6 cellular contexts compared by ENCODE assay signal in genomic region chr17:4938670-4939553, GRCh38. TPM values are rescaled to one million over a fixed set of nuclear protein-coding genes. Genes with fewer than 3 reads are reported as not detected.
DNase-seq lines count a peak whose midpoint lies in the region; ATAC-seq, FAIRE-seq and TF ChIP-seq lines count a peak whose summit lies in the region.

No MANE protein-coding gene starts in this region.

- intact Hi-C loops in HepG2 (cut with micrococcal nuclease; ENCODE audit: unreplicated experiment): no loop called here

- H3K4me1 ChIP-seq in HepG2 (ENCODE audit: insufficient read depth, low read length): peaks cover 33% of the 10 kb centered on the region

- no peaks in the 10 kb centered on the region for H3K9me3 ChIP-seq in HepG2 (ENCODE audit: low read length)

- TF ChIP-seq EP300 in HepG2 (IDR thresholded peaks at IDR 0.05; ENCODE audit: low read depth in 2 of 2, low read length in 2 of 2): no peak
- no peak for TF ChIP-seq EP300 in HepG2 (CRISPR knock-in tag; IDR thresholded peaks at IDR 0.05; ENCODE audit: borderline replicate concordance)

- ATAC-seq in WTC11 (no peak), HepG2 (peak; percentile 3; the same call in 2 of the 3 replicates)

- no peaks in the 10 kb centered on the region for H3K27me3 Mint-ChIP-seq in WTC11 (ENCODE audit: low read depth)

- peak overlapping the region; percentile 96 for H3K27ac ChIP-seq in HepG2 (ENCODE audit: extremely low read length, insufficient read depth, low read length)

- TF ChIP-seq RAD21 in HepG2 (CRISPR knock-in tag; IDR thresholded peaks at IDR 0.05): no peak

- no peaks in the 10 kb centered on the region for H3K9me3 Mint-ChIP-seq in WTC11

- H4K20me1 ChIP-seq in HepG2 (ENCODE audit: insufficient read depth, low read length): no peaks in the 10 kb centered on the region

- peak overlapping the region; percentile 73 to 97 (median 93) for H3K4me3 ChIP-seq in HepG2 (replicated peaks in 1 of 3; ENCODE audit: insufficient read depth in 1 of 3, low read depth in 2 of 3, low read length in 3 of 3)

- no peak for TF ChIP-seq POLR2A in HepG2 (IDR thresholded peaks at IDR 0.05; ENCODE audit: insufficient read depth in 1 of 2, low read depth in 2 of 2, low read length in 2 of 2)

- peak overlapping the region; percentile 96 for H3K27ac Mint-ChIP-seq in WTC11

- in situ Hi-C loops in HepG2 (cut with HindIII; ENCODE audit: extremely low pct_ligation_motif_present, low pct_unique_long_range_greater_than_20kb): no loop called here

- no peaks in the 10 kb centered on the region; a peak in 1 of 5 replicates for H3K27me3 ChIP-seq in HepG2 (ENCODE audit: control insufficient read depth in 1 of 2, insufficient read depth in 2 of 2, low read length in 2 of 2)

- TF ChIP-seq CTCF in WTC11 (IDR thresholded peaks at IDR 0.05) (no peak), HepG2 (CRISPR knock-in tag; IDR thresholded peaks at IDR 0.05) (no peak)

- peaks cover 28% of the 10 kb centered on the region for H3K4me1 Mint-ChIP-seq in WTC11

- POLR2A ChIA-PET in WTC11 (lab: Charles Lee): interaction anchor here (0.5 to 2.6 kb wide), 3 partner anchors 28 to 123 kb away, joined by 3 to 38 read pairs (median 6); partner anchors contain the start of gene SPAG7
- POLR2A ChIA-PET in HepG2 (lab: Yijun Ruan, JAX): interaction anchor here (0.8 to 3.9 kb wide), 17 partner anchors 10 to 253 kb away, joined by 3 to 201 read pairs (median 6); partner anchors contain the start of genes ENO3, GLTPD2, INCA1 and KIF1C

- peak overlapping the region; percentile 95 for H3K9ac ChIP-seq in HepG2 (ENCODE audit: insufficient read depth, low read depth, low read length)

- H3K36me3 Mint-ChIP-seq in WTC11: peaks cover 36% of the 10 kb centered on the region

- H3K79me2 ChIP-seq in HepG2 (ENCODE audit: insufficient read depth, low read length): peaks cover 39% of the 10 kb centered on the region

- DNase-seq in EH (ENCODE audit: low read depth) (peak; percentile 25), WTC11 (ENCODE audit: low spot score) (no peak), HepG2 (ENCODE audit: low spot score) (no peak), HPDE6-E6E7 (ENCODE audit: extremely low spot score) (no peak), NCI-H226 (no peak)
- DNase-seq in effector CD4-positive, alpha-beta T cell: no peak

- H3K4me3 Mint-ChIP-seq in WTC11: peak overlapping the region; percentile 96

- CTCF ChIA-PET in WTC11 (lab: Charles Lee): interaction anchor here (1.0 to 2.6 kb wide), 11 partner anchors 12 to 49 kb away, joined by 3 to 38 read pairs (median 7); partner anchors contain the start of genes CAMTA2, CHRNE, ENO3 and PFN1
- CTCF ChIA-PET in HepG2 (lab: Yijun Ruan, JAX; ENCODE audit: low intra/inter-chr PET ratio, low total read pairs): no interaction called here

- no peak overlapping the region for H2AFZ ChIP-seq in HepG2 (ENCODE audit: low read length)

- peaks cover 8 to 21% of the 10 kb centered on the region in 2 experiments; a peak in 4 of 5 replicates for H3K36me3 ChIP-seq in HepG2 (replicated peaks in 1 of 2; ENCODE audit: control insufficient read depth in 1 of 2, insufficient read depth in 2 of 2, low read length in 2 of 2)

- no peak for FAIRE-seq in HepG2 (lab: Jason Lieb, UNC)

- WGBS in HepG2 (ENCODE audit: low lambda C conversion rate): 46% methylated on average over 12 of the region's 19 CpGs

- BruUV-seq in HepG2 (replicated peaks; lab: Mats Ljungman, UMichigan): TSS peak; percentile 32

- peak overlapping the region; percentile 98 for H3K4me2 ChIP-seq in HepG2 (ENCODE audit: low read depth, low read length)

RNA-seq across cellular contexts. Expression of gene SLC25A11, which starts 0.9 kb away (rescaled TPM):
- total RNA-seq in WTC11 (2021): 73.7 to 83.3 TPM (median 76.8 TPM) in 3 replicates
- 47.2 and 47.9 TPM in 2 replicates for total RNA-seq in HepG2 (2016; rRNA removed; fragmentation: Illumina TruSeq; extraction: Trizol)
- 22.1 and 25.5 TPM in 2 replicates for total RNA-seq in HepG2 (2016; cell fraction: cytosol; rRNA removed; fragmentation: Illumina TruSeq; extraction: Trizol; ENCODE audit: low read depth)
- total RNA-seq in HepG2 (2016; cell fraction: insoluble cytoplasmic fraction; rRNA removed; fragmentation: Illumina TruSeq; extraction: Trizol): 40.6 and 48.7 TPM in 2 replicates
- total RNA-seq in HepG2 (2016; cell fraction: membrane; rRNA removed; fragmentation: Illumina TruSeq; extraction: Trizol): 28.0 and 32.2 TPM in 2 replicates
- total RNA-seq in HepG2 (2016; cell fraction: nucleus; rRNA removed; fragmentation: Illumina TruSeq; extraction: Trizol): 21.3 and 23.1 TPM in 2 replicates
- 35.0 and 35.4 TPM in 2 replicates for polyA plus RNA-seq in HepG2 (2011; rRNA removed)
- polyA plus RNA-seq in HepG2 (2011; cell fraction: cytosol; rRNA removed): 31.3 and 45.3 TPM in 2 replicates
- polyA plus RNA-seq in HepG2 (2011; cell fraction: nucleus; rRNA removed): 41.0 and 42.8 TPM in 2 replicates
- polyA plus RNA-seq in HepG2 (2012): 19.7 and 27.6 TPM in 2 replicates
- polyA plus RNA-seq in HepG2 (2016; cell fraction: cytosol; fragmentation: Illumina TruSeq; extraction: Trizol; ENCODE audit: low read depth): 21.7 and 29.8 TPM in 2 replicates
- 44.9 and 50.2 TPM in 2 replicates for polyA plus RNA-seq in HepG2 (2016; cell fraction: insoluble cytoplasmic fraction; fragmentation: Illumina TruSeq; extraction: Trizol; ENCODE audit: low read depth)
- polyA plus RNA-seq in HepG2 (2016; cell fraction: membrane; fragmentation: Illumina TruSeq; extraction: Trizol; ENCODE audit: low read depth): 22.8 and 26.7 TPM in 2 replicates
- polyA plus RNA-seq in HepG2 (2016; cell fraction: nucleus; fragmentation: Illumina TruSeq; extraction: Trizol; ENCODE audit: insufficient read depth, low read depth): 36.1 and 36.6 TPM in 2 replicates
- polyA minus RNA-seq in HepG2 (2011; rRNA and poly(A)+ RNA removed; ENCODE audit: low replicate concordance): 77.5 and 91.1 TPM in 2 replicates
- polyA minus RNA-seq in HepG2 (2011; cell fraction: cytosol; rRNA and poly(A)+ RNA removed): 17.0 and 18.5 TPM in 2 replicates
- polyA minus RNA-seq in HepG2 (2011; cell fraction: nucleus; rRNA and poly(A)+ RNA removed): 20.0 and 27.3 TPM in 2 replicates

RNA-seq across cellular contexts. Expression of gene RNF167, which starts 1.2 kb away (rescaled TPM):
- total RNA-seq in WTC11 (2021) (121 to 143 TPM (median 122 TPM) in 3 replicates), HepG2 (2016; rRNA removed; fragmentation: Illumina TruSeq; extraction: Trizol) (35.7 and 44.1 TPM in 2 replicates)
- total RNA-seq in HepG2 (2016; cell fraction: cytosol; rRNA removed; fragmentation: Illumina TruSeq; extraction: Trizol; ENCODE audit: low read depth): 16.6 and 21.0 TPM in 2 replicates
- 35.1 and 40.1 TPM in 2 replicates for total RNA-seq in HepG2 (2016; cell fraction: insoluble cytoplasmic fraction; rRNA removed; fragmentation: Illumina TruSeq; extraction: Trizol)
- 55.7 and 57.0 TPM in 2 replicates for total RNA-seq in HepG2 (2016; cell fraction: membrane; rRNA removed; fragmentation: Illumina TruSeq; extraction: Trizol)
- 35.7 and 36.1 TPM in 2 replicates for total RNA-seq in HepG2 (2016; cell fraction: nucleus; rRNA removed; fragmentation: Illumina TruSeq; extraction: Trizol)
- polyA plus RNA-seq in HepG2 (2011; rRNA removed): 45.4 and 49.9 TPM in 2 replicates
- 56.8 and 59.9 TPM in 2 replicates for polyA plus RNA-seq in HepG2 (2011; cell fraction: cytosol; rRNA removed)
- 75.7 and 85.0 TPM in 2 replicates for polyA plus RNA-seq in HepG2 (2011; cell fraction: nucleus; rRNA removed)
- 54.2 and 62.3 TPM in 2 replicates for polyA plus RNA-seq in HepG2 (2012)
- 28.1 and 30.9 TPM in 2 replicates for polyA plus RNA-seq in HepG2 (2016; cell fraction: cytosol; fragmentation: Illumina TruSeq; extraction: Trizol; ENCODE audit: low read depth)
- 58.7 and 75.7 TPM in 2 replicates for polyA plus RNA-seq in HepG2 (2016; cell fraction: insoluble cytoplasmic fraction; fragmentation: Illumina TruSeq; extraction: Trizol; ENCODE audit: low read depth)
- polyA plus RNA-seq in HepG2 (2016; cell fraction: membrane; fragmentation: Illumina TruSeq; extraction: Trizol; ENCODE audit: low read depth): 80.2 and 86.8 TPM in 2 replicates
- polyA plus RNA-seq in HepG2 (2016; cell fraction: nucleus; fragmentation: Illumina TruSeq; extraction: Trizol; ENCODE audit: insufficient read depth, low read depth): 94.6 and 94.8 TPM in 2 replicates
- 83.4 and 279 TPM in 2 replicates for polyA minus RNA-seq in HepG2 (2011; rRNA and poly(A)+ RNA removed; ENCODE audit: low replicate concordance)
- polyA minus RNA-seq in HepG2 (2011; cell fraction: cytosol; rRNA and poly(A)+ RNA removed): 40.3 and 46.3 TPM in 2 replicates
- 27.2 and 33.9 TPM in 2 replicates for polyA minus RNA-seq in HepG2 (2011; cell fraction: nucleus; rRNA and poly(A)+ RNA removed)

RNA-seq across cellular contexts. Expression of gene GP1BA, which starts 6.8 kb away (rescaled TPM):
- total RNA-seq in WTC11 (2021) (not detected in 3 replicates), HepG2 (2016; rRNA removed; fragmentation: Illumina TruSeq; extraction: Trizol) (not detected in 2 replicates)
- total RNA-seq in HepG2 (2016; cell fraction: cytosol; rRNA removed; fragmentation: Illumina TruSeq; extraction: Trizol; ENCODE audit: low read depth): not detected in 2 replicates
- not detected in 2 replicates for total RNA-seq in HepG2 (2016; cell fraction: insoluble cytoplasmic fraction; rRNA removed; fragmentation: Illumina TruSeq; extraction: Trizol)
- total RNA-seq in HepG2 (2016; cell fraction: membrane; rRNA removed; fragmentation: Illumina TruSeq; extraction: Trizol): not detected in 2 replicates
- not detected in 2 replicates for total RNA-seq in HepG2 (2016; cell fraction: nucleus; rRNA removed; fragmentation: Illumina TruSeq; extraction: Trizol)
- polyA plus RNA-seq in HepG2 (2011; rRNA removed): not detected in 2 replicates
- not detected in 2 replicates for polyA plus RNA-seq in HepG2 (2011; cell fraction: cytosol; rRNA removed)
- not detected in 2 replicates for polyA plus RNA-seq in HepG2 (2011; cell fraction: nucleus; rRNA removed)
- polyA plus RNA-seq in HepG2 (2012): 0.35 and 0.58 TPM in 2 replicates
- polyA plus RNA-seq in HepG2 (2016; cell fraction: cytosol; fragmentation: Illumina TruSeq; extraction: Trizol; ENCODE audit: low read depth): not detected in 2 replicates
- not detected in 2 replicates for polyA plus RNA-seq in HepG2 (2016; cell fraction: insoluble cytoplasmic fraction; fragmentation: Illumina TruSeq; extraction: Trizol; ENCODE audit: low read depth)
- polyA plus RNA-seq in HepG2 (2016; cell fraction: membrane; fragmentation: Illumina TruSeq; extraction: Trizol; ENCODE audit: low read depth): not detected in 2 replicates
- not detected in 2 replicates for polyA plus RNA-seq in HepG2 (2016; cell fraction: nucleus; fragmentation: Illumina TruSeq; extraction: Trizol; ENCODE audit: insufficient read depth, low read depth)
- not detected in 2 replicates for polyA minus RNA-seq in HepG2 (2011; rRNA and poly(A)+ RNA removed; ENCODE audit: low replicate concordance)
- not detected in 2 replicates for polyA minus RNA-seq in HepG2 (2011; cell fraction: cytosol; rRNA and poly(A)+ RNA removed)
- polyA minus RNA-seq in HepG2 (2011; cell fraction: nucleus; rRNA and poly(A)+ RNA removed): not detected in 2 replicates

RNA-seq across cellular contexts. Expression of gene PFN1, which starts 9.4 kb away (rescaled TPM):
- 1,289 to 1,315 TPM (median 1,307 TPM) in 3 replicates for total RNA-seq in WTC11 (2021)
- total RNA-seq in HepG2 (2016; rRNA removed; fragmentation: Illumina TruSeq; extraction: Trizol): 494 and 520 TPM in 2 replicates
- 274 and 364 TPM in 2 replicates for total RNA-seq in HepG2 (2016; cell fraction: cytosol; rRNA removed; fragmentation: Illumina TruSeq; extraction: Trizol; ENCODE audit: low read depth)
- 482 and 502 TPM in 2 replicates for total RNA-seq in HepG2 (2016; cell fraction: insoluble cytoplasmic fraction; rRNA removed; fragmentation: Illumina TruSeq; extraction: Trizol)
- 274 and 390 TPM in 2 replicates for total RNA-seq in HepG2 (2016; cell fraction: membrane; rRNA removed; fragmentation: Illumina TruSeq; extraction: Trizol)
- 166 and 182 TPM in 2 replicates for total RNA-seq in HepG2 (2016; cell fraction: nucleus; rRNA removed; fragmentation: Illumina TruSeq; extraction: Trizol)
- polyA plus RNA-seq in HepG2 (2011; rRNA removed): 589 and 613 TPM in 2 replicates
- 590 and 702 TPM in 2 replicates for polyA plus RNA-seq in HepG2 (2011; cell fraction: cytosol; rRNA removed)
- polyA plus RNA-seq in HepG2 (2011; cell fraction: nucleus; rRNA removed): 303 and 324 TPM in 2 replicates
- 507 and 533 TPM in 2 replicates for polyA plus RNA-seq in HepG2 (2012)
- 515 and 664 TPM in 2 replicates for polyA plus RNA-seq in HepG2 (2016; cell fraction: cytosol; fragmentation: Illumina TruSeq; extraction: Trizol; ENCODE audit: low read depth)
- polyA plus RNA-seq in HepG2 (2016; cell fraction: insoluble cytoplasmic fraction; fragmentation: Illumina TruSeq; extraction: Trizol; ENCODE audit: low read depth): 954 and 1,000 TPM in 2 replicates
- 494 and 571 TPM in 2 replicates for polyA plus RNA-seq in HepG2 (2016; cell fraction: membrane; fragmentation: Illumina TruSeq; extraction: Trizol; ENCODE audit: low read depth)
- polyA plus RNA-seq in HepG2 (2016; cell fraction: nucleus; fragmentation: Illumina TruSeq; extraction: Trizol; ENCODE audit: insufficient read depth, low read depth): 485 and 521 TPM in 2 replicates
- 456 and 623 TPM in 2 replicates for polyA minus RNA-seq in HepG2 (2011; rRNA and poly(A)+ RNA removed; ENCODE audit: low replicate concordance)
- 408 and 605 TPM in 2 replicates for polyA minus RNA-seq in HepG2 (2011; cell fraction: cytosol; rRNA and poly(A)+ RNA removed)
- polyA minus RNA-seq in HepG2 (2011; cell fraction: nucleus; rRNA and poly(A)+ RNA removed): 126 and 127 TPM in 2 replicates

RNA-seq across cellular contexts. Expression of gene ENO3, which starts 12.0 kb away (rescaled TPM):
- total RNA-seq in WTC11 (2021) (30.9 to 40.3 TPM (median 37.7 TPM) in 3 replicates), HepG2 (2016; rRNA removed; fragmentation: Illumina TruSeq; extraction: Trizol) (59.8 and 68.2 TPM in 2 replicates)
- 28.3 and 29.6 TPM in 2 replicates for total RNA-seq in HepG2 (2016; cell fraction: cytosol; rRNA removed; fragmentation: Illumina TruSeq; extraction: Trizol; ENCODE audit: low read depth)
- total RNA-seq in HepG2 (2016; cell fraction: insoluble cytoplasmic fraction; rRNA removed; fragmentation: Illumina TruSeq; extraction: Trizol): 63.3 and 64.1 TPM in 2 replicates
- 24.9 and 26.4 TPM in 2 replicates for total RNA-seq in HepG2 (2016; cell fraction: membrane; rRNA removed; fragmentation: Illumina TruSeq; extraction: Trizol)
- total RNA-seq in HepG2 (2016; cell fraction: nucleus; rRNA removed; fragmentation: Illumina TruSeq; extraction: Trizol): 60.8 and 62.5 TPM in 2 replicates
- 51.9 and 69.8 TPM in 2 replicates for polyA plus RNA-seq in HepG2 (2011; rRNA removed)
- polyA plus RNA-seq in HepG2 (2011; cell fraction: cytosol; rRNA removed): 25.2 and 41.5 TPM in 2 replicates
- 315 and 418 TPM in 2 replicates for polyA plus RNA-seq in HepG2 (2011; cell fraction: nucleus; rRNA removed)
- polyA plus RNA-seq in HepG2 (2012): 30.6 and 32.9 TPM in 2 replicates
- 29.4 and 30.6 TPM in 2 replicates for polyA plus RNA-seq in HepG2 (2016; cell fraction: cytosol; fragmentation: Illumina TruSeq; extraction: Trizol; ENCODE audit: low read depth)
- polyA plus RNA-seq in HepG2 (2016; cell fraction: insoluble cytoplasmic fraction; fragmentation: Illumina TruSeq; extraction: Trizol; ENCODE audit: low read depth): 80.8 and 89.8 TPM in 2 replicates
- 21.3 and 21.5 TPM in 2 replicates for polyA plus RNA-seq in HepG2 (2016; cell fraction: membrane; fragmentation: Illumina TruSeq; extraction: Trizol; ENCODE audit: low read depth)
- polyA plus RNA-seq in HepG2 (2016; cell fraction: nucleus; fragmentation: Illumina TruSeq; extraction: Trizol; ENCODE audit: insufficient read depth, low read depth): 236 and 244 TPM in 2 replicates
- polyA minus RNA-seq in HepG2 (2011; rRNA and poly(A)+ RNA removed; ENCODE audit: low replicate concordance): 27.3 and 88.8 TPM in 2 replicates
- polyA minus RNA-seq in HepG2 (2011; cell fraction: cytosol; rRNA and poly(A)+ RNA removed): 6.0 and 7.5 TPM in 2 replicates
- polyA minus RNA-seq in HepG2 (2011; cell fraction: nucleus; rRNA and poly(A)+ RNA removed): 27.0 and 31.7 TPM in 2 replicates
